Comparison of ENCODE assay signal across 34 cellular contexts in genomic region chr4:108874806-108875205, GRCh38.
"Had no signal": no experiment of that assay in that cellular context is flagged by ENCODE, and none has a peak within 500 bp of the region (broad histone marks: within the 10 kb centered on the region; RNA-seq: fewer than 3 reads in every experiment).

No MANE protein-coding gene starts in this region.

- FAIRE-seq: astrocyte, bronchial epithelial cell had no signal

- H3K27me3 ChIP-seq: adrenal gland, ascending aorta, body of pancreas, brain microvascular endothelial cell, breast epithelium, cardiac muscle cell had no signal

- H3K4me3 ChIP-seq: adrenal gland, ascending aorta, body of pancreas, breast epithelium, cardiac muscle cell had no signal

- H3K9me3 ChIP-seq: adrenal gland, ascending aorta, body of pancreas, breast epithelium had no signal

- ATAC-seq: activated naive CD4-positive, alpha-beta T cell treated with anti-CD3 and anti-CD28 coated beads, Interleukin-2, amount 50 U/mL, for 72 hours; activated naive CD8-positive, alpha-beta T cell treated with anti-CD3 and anti-CD28 coated beads, Interleukin-2, amount 50 U/mL, for 24 hours; activated T-cell treated with anti-CD3 and anti-CD28 coated beads, Interleukin-2, amount 50 U/mL, for 4 hours; activated T-cell treated with anti-CD3 and anti-CD28 coated beads, Interleukin-2, amount 50 U/mL, for 72 hours; activated T-helper 17 cell treated with anti-CD3 and anti-CD28 coated beads, Interleukin-2, amount 50 U/mL, for 72 hours; body of pancreas had no signal

- H3K27ac ChIP-seq: adrenal gland, ascending aorta, body of pancreas, brain microvascular endothelial cell, breast epithelium, cardiac muscle cell had no signal

- H3K36me3 ChIP-seq: adrenal gland, ascending aorta, brain microvascular endothelial cell, breast epithelium, cardiac muscle cell had no signal

- DNase-seq: activated effector memory CD4-positive, alpha-beta T cell treated with anti-CD3 and anti-CD28 coated beads, Interleukin-2, amount 50 U/mL, for 16 hours; activated effector memory CD4-positive, alpha-beta T cell treated with Interleukin-2 at 50 U/mL for 16 hours; activated gamma-delta T cell; activated gamma-delta T cell treated with Interleukin-2 at 50 U/mL for 16 hours; activated naive CD4-positive, alpha-beta T cell; activated naive CD4-positive, alpha-beta T cell treated with anti-CD3 and anti-CD28 coated beads for 36 hours; activated naive CD4-positive, alpha-beta T cell treated with anti-CD3 and anti-CD28 coated beads, Interleukin-2, amount 10 ng/mL, durations not matched to agents 7 days and 5 days; activated naive CD4-positive, alpha-beta T cell treated with anti-CD3 and anti-CD28 coated beads, Interleukin-2, amount 50 U/mL, for 16 hours; activated naive CD4-positive, alpha-beta T cell treated with Interleukin-2 at 50 U/mL for 16 hours; activated naive CD8-positive, alpha-beta T cell treated with anti-CD3 and anti-CD28 coated beads for 36 hours; activated naive CD8-positive, alpha-beta T cell treated with anti-CD3 and anti-CD28 coated beads, Interleukin-2, amount 10 ng/mL, durations not matched to agents 7 days and 5 days; activated naive CD8-positive, alpha-beta T cell treated with anti-CD3 and anti-CD28 coated beads, Interleukin-2, amount 50 U/mL, for 24 hours; activated T-cell treated with anti-CD3 and anti-CD28 coated beads, Interleukin-2, amount 50 U/mL, for 1 hour; activated T-cell treated with anti-CD3 and anti-CD28 coated beads, Interleukin-2, amount 50 U/mL, for 24 hours; activated T-cell treated with anti-CD3 and anti-CD28 coated beads, Interleukin-2, amount 50 U/mL, for 4 hours; activated T-cell treated with anti-CD3 and anti-CD28 coated beads, Interleukin-2, amount 50 U/mL, for 48 hours; activated T-cell treated with anti-CD3 and anti-CD28 coated beads, Interleukin-2, amount 50 U/mL, for 72 hours; adrenal gland; amniotic stem cell; amygdala; anterior cingulate cortex; aorta; body of pancreas; brain microvascular endothelial cell; caudate nucleus; central memory CD4-positive, alpha-beta T cell; cerebellar nuclear complex had no signal

- H3K4me1 ChIP-seq: adrenal gland, ascending aorta, body of pancreas, breast epithelium had no signal
